25 cellular contexts compared by ENCODE assay signal in genomic region chr7:92088266-92088665, GRCh38. TPM values are rescaled to one million over a fixed set of nuclear protein-coding genes. Genes with fewer than 3 reads are reported as not detected.
DNase-seq lines count a peak whose midpoint lies in the region; ATAC-seq, FAIRE-seq and TF ChIP-seq lines count a peak whose summit lies in the region.
"Had no signal": no experiment of that assay in that cellular context is flagged by ENCODE, and none has a peak within 500 bp of the region (broad histone marks: within the 10 kb centered on the region; RNA-seq: fewer than 3 reads in every experiment).

No MANE protein-coding gene starts in this region.

- no peak overlapping the region for H2AFZ ChIP-seq in K562 (ENCODE audit: low read depth, low read length)

- TF ChIP-seq CTCF in K562 (IDR thresholded peaks at IDR 0.05 in 2 of 3, conservative IDR thresholded peaks at IDR 0.05 in 1 of 3; ENCODE audit: insufficient read depth in 2 of 3, low read depth in 1 of 3, low read length in 3 of 3) (no peak), endothelial cell (IDR thresholded peaks at IDR 0.05; ENCODE audit: unreplicated experiment) (no peak), suprapubic skin (IDR thresholded peaks at IDR 0.05) (no peak)

- no peaks in the 10 kb centered on the region for H3K9me1 ChIP-seq in K562 (ENCODE audit: control insufficient read depth, insufficient read depth, low read length)

- H3K4me1 ChIP-seq in K562 (replicated peaks in 1 of 2; ENCODE audit: control insufficient read depth in 2 of 2, insufficient read depth in 2 of 2, low read length in 2 of 2) (no peaks in the 10 kb centered on the region), suprapubic skin (no peaks in the 10 kb centered on the region)
- H3K4me1 ChIP-seq: A549; BLaER1 treated with 17β-estradiol and CSF1 and Interleukin-3, amounts not matched to agents 10 nM and 100 nM had no signal

- H3K9me3 ChIP-seq in K562 (replicated peaks; ENCODE audit: control insufficient read depth, insufficient read depth, low read depth, low read length) (no peaks in the 10 kb centered on the region), suprapubic skin (no peaks in the 10 kb centered on the region)
- H3K9me3 ChIP-seq: A549 had no signal

- no peak for ATAC-seq in activated T-cell treated with anti-CD3 and anti-CD28 coated beads, Interleukin-2, amount 50 U/mL, for 72 hours (replicated peaks in 1 of 2)
- no peak for ATAC-seq in K562
- no peak for ATAC-seq in stimulated activated effector memory CD8-positive, alpha-beta T cell treated with anti-CD3 and anti-CD28 coated beads, Interleukin-12 subunit alpha, Interleukin-12 subunit beta, amount 100 ng/mL, for 72 hours
- ATAC-seq: A549; CD8-positive, alpha-beta T cell; GM12878 had no signal

- H3K4me2 ChIP-seq in K562 (ENCODE audit: insufficient read depth, low read length): no peak overlapping the region
- H3K4me2 ChIP-seq: A549; BLaER1 treated with 17β-estradiol and CSF1 and Interleukin-3, amounts not matched to agents 10 nM and 100 nM had no signal

- H4K20me1 ChIP-seq in K562 (replicated peaks; ENCODE audit: control insufficient read depth, insufficient read depth, low read length): no peaks in the 10 kb centered on the region
- H4K20me1 ChIP-seq: BLaER1 treated with 17β-estradiol and CSF1 and Interleukin-3, amounts not matched to agents 10 nM and 100 nM had no signal

- TF ChIP-seq EP300 in K562 (IDR thresholded peaks at IDR 0.05; ENCODE audit: low read length): no peak
- TF ChIP-seq EP300 in suprapubic skin (IDR thresholded peaks at IDR 0.05): no peak

- H3K27me3 Mint-ChIP-seq in activated T-cell treated with anti-CD3 and anti-CD28 coated beads, Interleukin-2, amount 50 U/mL, for 72 hours (ENCODE audit: low read depth): no peaks in the 10 kb centered on the region
- H3K27me3 Mint-ChIP-seq in endothelial cell (ENCODE audit: unreplicated experiment): no peaks in the 10 kb centered on the region
- H3K27me3 Mint-ChIP-seq: B cell; CD4-positive, alpha-beta T cell had no signal

- DNase-seq in activated T-cell treated with anti-CD3 and anti-CD28 coated beads, Interleukin-2, amount 50 U/mL, for 72 hours: no peak
- no peak for DNase-seq in activated T-cell treated with anti-CD3 and anti-CD28 coated beads, Interleukin-2, amount 50 U/mL, for 48 hours
- DNase-seq in K562 (ENCODE audit: extremely low read depth in 1 of 4, low spot score in 3 of 4) (no peak), endothelial cell (ENCODE audit: low spot score) (no peak), COR-L47 (lab: John Stamatoyannopoulos, UW) (no peak), suprapubic skin (ENCODE audit: low spot score in 2 of 2) (no peak), MV-4-11 (lab: John Stamatoyannopoulos, UW) (no peak)
- DNase-seq in stimulated activated effector memory CD8-positive, alpha-beta T cell treated with anti-CD3 and anti-CD28 coated beads, Interleukin-12 subunit alpha, Interleukin-12 subunit beta, amount 100 ng/mL, for 72 hours (ENCODE audit: low spot score in 2 of 2): no peak
- DNase-seq: AML-193; CD4-positive, alpha-beta T cell; CD8-positive, alpha-beta T cell; DMS 273 treated with DMSO at 0.1 percent for 48 hours; DMS153; DMS53; DMS79; DND-41; EL; GDM1 had no signal

- WGBS in K562 (ENCODE audit: insufficient coverage, low coverage, missing lambda C conversion rate): 89% methylated on average over 1 of the region's 1 CpG
- 97% methylated on average over 1 of the region's 1 CpG for WGBS in suprapubic skin

- H3K27me3 ChIP-seq in K562 (ENCODE audit: control insufficient read depth in 2 of 2, insufficient read depth in 2 of 2, low read length in 2 of 2) (no peaks in the 10 kb centered on the region), suprapubic skin (no peaks in the 10 kb centered on the region)
- H3K27me3 ChIP-seq: BLaER1 treated with 17β-estradiol and CSF1 and Interleukin-3, amounts not matched to agents 10 nM and 100 nM had no signal

- BruUV-seq in K562 (replicated peaks; lab: Mats Ljungman, UMichigan): no TSS peak

- FAIRE-seq in K562 (lab: Jason Lieb, UNC): no peak
- FAIRE-seq: A549, GM12878, GM12892, GM19239 had no signal

- H3K36me3 Mint-ChIP-seq in activated T-cell treated with anti-CD3 and anti-CD28 coated beads, Interleukin-2, amount 50 U/mL, for 72 hours (ENCODE audit: insufficient read depth in 2 of 2): peaks cover 2 to 20% of the 10 kb centered on the region in 2 donors
- H3K36me3 Mint-ChIP-seq in endothelial cell (ENCODE audit: low read depth, unreplicated experiment): peaks cover 51% of the 10 kb centered on the region
- peaks cover 93% of the 10 kb centered on the region for H3K36me3 Mint-ChIP-seq in stimulated activated effector memory CD8-positive, alpha-beta T cell treated with anti-CD3 and anti-CD28 coated beads, Interleukin-12 subunit alpha, Interleukin-12 subunit beta, amount 100 ng/mL, for 72 hours

- in situ Hi-C loops in K562 (cut with MboI): no loop called here

- H3K9ac ChIP-seq in K562 (ENCODE audit: insufficient read depth in 1 of 2, low read depth in 2 of 2, low read length in 2 of 2): no peak overlapping the region
- H3K9ac ChIP-seq: BLaER1 treated with 17β-estradiol and CSF1 and Interleukin-3, amounts not matched to agents 10 nM and 100 nM had no signal

- peaks cover 0 to 2% of the 10 kb centered on the region in 2 donors for H3K9me3 Mint-ChIP-seq in activated T-cell treated with anti-CD3 and anti-CD28 coated beads, Interleukin-2, amount 50 U/mL, for 72 hours
- peaks cover 5% of the 10 kb centered on the region for H3K9me3 Mint-ChIP-seq in endothelial cell (ENCODE audit: unreplicated experiment)
- H3K9me3 Mint-ChIP-seq in stimulated activated effector memory CD8-positive, alpha-beta T cell treated with anti-CD3 and anti-CD28 coated beads, Interleukin-12 subunit alpha, Interleukin-12 subunit beta, amount 100 ng/mL, for 72 hours: no peaks in the 10 kb centered on the region
- H3K9me3 Mint-ChIP-seq: CD4-positive, alpha-beta T cell; CD8-positive, alpha-beta T cell had no signal

- H3K4me3 ChIP-seq in K562 (no peak overlapping the region), suprapubic skin (no peak overlapping the region)
- H3K4me3 ChIP-seq: A549; BLaER1 treated with 17β-estradiol and CSF1 and Interleukin-3, amounts not matched to agents 10 nM and 100 nM; GM12878 had no signal

- H3K4me3 Mint-ChIP-seq in activated T-cell treated with anti-CD3 and anti-CD28 coated beads, Interleukin-2, amount 50 U/mL, for 72 hours: no peak overlapping the region
- H3K4me3 Mint-ChIP-seq in endothelial cell (ENCODE audit: unreplicated experiment): peak overlapping the region; percentile 43
- no peak overlapping the region for H3K4me3 Mint-ChIP-seq in stimulated activated effector memory CD8-positive, alpha-beta T cell treated with anti-CD3 and anti-CD28 coated beads, Interleukin-12 subunit alpha, Interleukin-12 subunit beta, amount 100 ng/mL, for 72 hours
- H3K4me3 Mint-ChIP-seq: B cell; CD4-positive, alpha-beta T cell; CD8-positive, alpha-beta T cell had no signal

- H3K4me1 Mint-ChIP-seq in activated T-cell treated with anti-CD3 and anti-CD28 coated beads, Interleukin-2, amount 50 U/mL, for 72 hours (ENCODE audit: low read depth): no peaks in the 10 kb centered on the region
- no peaks in the 10 kb centered on the region for H3K4me1 Mint-ChIP-seq in endothelial cell (ENCODE audit: unreplicated experiment)
- no peaks in the 10 kb centered on the region for H3K4me1 Mint-ChIP-seq in stimulated activated effector memory CD8-positive, alpha-beta T cell treated with anti-CD3 and anti-CD28 coated beads, Interleukin-12 subunit alpha, Interleukin-12 subunit beta, amount 100 ng/mL, for 72 hours
- H3K4me1 Mint-ChIP-seq: B cell had no signal

- CTCF ChIA-PET in K562 (lab: Yijun Ruan, JAX; ENCODE audit: low intra/inter-chr PET ratio): no interaction called here

- H3K27ac ChIP-seq in K562 (ENCODE audit: extremely low read depth, low read depth, low read length): no peak overlapping the region
- H3K27ac ChIP-seq in suprapubic skin: no peak overlapping the region
- H3K27ac ChIP-seq: A549; BLaER1 treated with 17β-estradiol and CSF1 and Interleukin-3, amounts not matched to agents 10 nM and 100 nM; C4-2B had no signal

- peak overlapping the region; percentile 54 for H3K27ac Mint-ChIP-seq in activated T-cell treated with anti-CD3 and anti-CD28 coated beads, Interleukin-2, amount 50 U/mL, for 72 hours
- H3K27ac Mint-ChIP-seq in endothelial cell (ENCODE audit: unreplicated experiment): no peak overlapping the region
- peak overlapping the region; percentile 48 for H3K27ac Mint-ChIP-seq in stimulated activated effector memory CD8-positive, alpha-beta T cell treated with anti-CD3 and anti-CD28 coated beads, Interleukin-12 subunit alpha, Interleukin-12 subunit beta, amount 100 ng/mL, for 72 hours
- H3K27ac Mint-ChIP-seq: B cell; CD4-positive, alpha-beta T cell; CD8-positive, alpha-beta T cell had no signal

- TF ChIP-seq POLR2A in K562 (conservative IDR thresholded peaks at IDR 0.05): no peak
- TF ChIP-seq POLR2A in suprapubic skin (IDR thresholded peaks at IDR 0.05): no peak

- no peaks in the 10 kb centered on the region for H3K79me2 ChIP-seq in K562 (ENCODE audit: control insufficient read depth, insufficient read depth, low read length)

- intact Hi-C loops in K562 (cut with micrococcal nuclease): no loop called here

- no peak for TF ChIP-seq RAD21 in K562 (CRISPR knock-in tag; conservative IDR thresholded peaks at IDR 0.05 in 1 of 2, IDR thresholded peaks at IDR 0.05 in 1 of 2)

- H3K36me3 ChIP-seq in K562 (ENCODE audit: control insufficient read depth, insufficient read depth, low read length) (peaks cover 66% of the 10 kb centered on the region), suprapubic skin (peaks cover 98% of the 10 kb centered on the region)

- POLR2A ChIA-PET in K562 (lab: Yijun Ruan, JAX): no interaction called here

RNA-seq across cellular contexts. Expression of gene CYP51A1, which starts 46.0 kb away (rescaled TPM):
- total RNA-seq in activated T-cell treated with anti-CD3 and anti-CD28 coated beads, Interleukin-2, amount 50 U/mL, for 72 hours: 10 to 100 TPM; 29.8 to 29.9 TPM
- 73.8 and 158 TPM in 2 replicates for total RNA-seq in K562 (2011; cell fraction: chromatin; rRNA removed; ENCODE audit: low replicate concordance)
- total RNA-seq in K562 (2011; cell fraction: nucleolus; rRNA removed): 89.6 and 115 TPM in 2 replicates
- 151 and 183 TPM in 2 replicates for total RNA-seq in K562 (2011; cell fraction: nucleoplasm; rRNA removed)
- total RNA-seq in K562 (2014; rRNA removed) (87.0 and 92.0 TPM in 2 replicates), K562 (2014; rRNA removed; fragmentation: Illumina TruSeq; extraction: Trizol) (151 and 168 TPM in 2 replicates), K562 (2015; rRNA removed; fragmentation: Illumina TruSeq; extraction: Trizol) (99.9 and 106 TPM in 2 replicates), K562 (2021) (107 and 109 TPM in 2 replicates), endothelial cell (ENCODE audit: unreplicated experiment) (109 TPM), suprapubic skin (10 to 100 TPM; 18.1 to 88.0 (median 52.2) TPM)
- polyA plus RNA-seq in K562 (2011; rRNA removed) (25.5 and 35.4 TPM in 2 replicates), K562 (2014; fragmentation: Illumina TruSeq; extraction: Trizol) (71.1 and 80.3 TPM in 2 replicates), K562 (2014; fragmentation: Nextera tagmentation; extraction: Ambion mirVana) (10 to 100 TPM; 41.8 to 42.2 TPM), K562 (2014; rRNA removed) (62.0 and 62.2 TPM in 2 replicates)
- 14.1 and 20.6 TPM in 2 replicates for polyA plus RNA-seq in K562 (2011; cell fraction: cytosol; rRNA removed)
- 7.0 and 10.3 TPM in 2 replicates for polyA plus RNA-seq in K562 (2011; cell fraction: nucleus; rRNA removed)
- 40.7 and 93.1 TPM in 2 replicates for polyA plus RNA-seq in K562 (2012)
- polyA minus RNA-seq in K562 (2011; rRNA and poly(A)+ RNA removed): 65.2 and 67.5 TPM in 2 replicates
- polyA minus RNA-seq in K562 (2011; cell fraction: cytosol; rRNA and poly(A)+ RNA removed): 40.1 and 41.6 TPM in 2 replicates
- 9.8 and 15.9 TPM in 2 replicates for polyA minus RNA-seq in K562 (2011; cell fraction: nucleus; rRNA and poly(A)+ RNA removed)
